Comparison of ENCODE assay signal across 8 cellular contexts in genomic region chr10:103967433-103968142, GRCh38. TPM values are rescaled to one million over a fixed set of nuclear protein-coding genes. Genes with fewer than 3 reads are reported as not detected.
DNase-seq lines count a peak whose midpoint lies in the region; ATAC-seq lines count a peak whose summit lies in the region.

No MANE protein-coding gene starts in this region.

- peaks cover 50% of the 10 kb centered on the region for H3K4me1 Mint-ChIP-seq in stimulated activated naive CD8-positive, alpha-beta T cell treated with anti-CD3 and anti-CD28 coated beads, Interleukin-15, Interleukin-2, amounts not matched to agents 100 ng/mL and 50 ng/mL, for 24 hours (ENCODE audit: low read depth)

- in situ Hi-C loops in Caki2 (cut with HindIII; ENCODE audit: low pct_unique_long_range_greater_than_20kb, low sequenced_read_pairs) = no loop called here

- H3K4me3 Mint-ChIP-seq in stimulated activated naive CD8-positive, alpha-beta T cell treated with anti-CD3 and anti-CD28 coated beads, Interleukin-15, Interleukin-2, amounts not matched to agents 100 ng/mL and 50 ng/mL, for 24 hours = peak overlapping the region; percentile 94

- H3K27ac ChIP-seq in layer of hippocampus (ENCODE audit: low read depth, low read length) = peak overlapping the region; percentile 81

- peak; percentile 39 for ATAC-seq in HG03196 (IDR thresholded peaks at IDR 0.05; ENCODE audit: unreplicated experiment)

- no peaks in the 10 kb centered on the region for H3K9me3 Mint-ChIP-seq in stimulated activated naive CD8-positive, alpha-beta T cell treated with anti-CD3 and anti-CD28 coated beads, Interleukin-15, Interleukin-2, amounts not matched to agents 100 ng/mL and 50 ng/mL, for 24 hours

- no peaks in the 10 kb centered on the region for H3K36me3 Mint-ChIP-seq in stimulated activated naive CD8-positive, alpha-beta T cell treated with anti-CD3 and anti-CD28 coated beads, Interleukin-15, Interleukin-2, amounts not matched to agents 100 ng/mL and 50 ng/mL, for 24 hours (ENCODE audit: low read depth)

- DNase-seq in Caki2 (ENCODE audit: low read depth) = peak; percentile 45
- DNase-seq in GM19240 (ENCODE audit: insufficient read length, low spot score) = peak; percentile 25
- DNase-seq in RPMI7951 (ENCODE audit: low read depth) = peak; percentile 25
- DNase-seq in cerebellar cortex (ENCODE audit: low spot score) = peak; percentile 44
- no peak for DNase-seq in NCI-H345 (lab: John Stamatoyannopoulos, UW)

- peak overlapping the region; percentile 88 for H3K27ac Mint-ChIP-seq in stimulated activated naive CD8-positive, alpha-beta T cell treated with anti-CD3 and anti-CD28 coated beads, Interleukin-15, Interleukin-2, amounts not matched to agents 100 ng/mL and 50 ng/mL, for 24 hours

- H3K27me3 Mint-ChIP-seq in stimulated activated naive CD8-positive, alpha-beta T cell treated with anti-CD3 and anti-CD28 coated beads, Interleukin-15, Interleukin-2, amounts not matched to agents 100 ng/mL and 50 ng/mL, for 24 hours = no peaks in the 10 kb centered on the region

- H3K27me3 ChIP-seq in layer of hippocampus (ENCODE audit: control insufficient read depth, insufficient read depth, low read length) = no peaks in the 10 kb centered on the region

RNA-seq across cellular contexts. Expression of gene SLK, which starts 0.6 kb away (rescaled TPM):
- 15.5 and 16.6 TPM in 2 replicates for total RNA-seq in Caki2 (2014; rRNA removed; shearing (Covaris generic); ENCODE audit: low replicate concordance)
- total RNA-seq in RPMI7951 (2014; rRNA removed; shearing (Covaris generic)) = 51.6 and 64.0 TPM in 2 replicates

RNA-seq across cellular contexts. Expression of gene STN1, which starts 49.6 kb away (rescaled TPM):
- 34.5 and 46.1 TPM in 2 replicates for total RNA-seq in Caki2 (2014; rRNA removed; shearing (Covaris generic); ENCODE audit: low replicate concordance)
- 72.5 and 75.9 TPM in 2 replicates for total RNA-seq in RPMI7951 (2014; rRNA removed; shearing (Covaris generic))
